ENCODE assay signal across 13 cellular contexts in genomic region chr3:110180733-110181132, GRCh38.
DNase-seq lines count a peak whose midpoint lies in the region; ATAC-seq, FAIRE-seq and TF ChIP-seq lines count a peak whose summit lies in the region.
"Had no signal": no experiment of that assay in that cellular context is flagged by ENCODE, and none has a peak within 500 bp of the region (broad histone marks: within the 10 kb centered on the region; RNA-seq: fewer than 3 reads in every experiment).

No MANE protein-coding gene starts in this region.

- H3K9me3 ChIP-seq in H9 (ENCODE audit: control insufficient read depth, low read depth, low read length), result no peaks in the 10 kb centered on the region
- no peaks in the 10 kb centered on the region for H3K9me3 ChIP-seq in thoracic aorta
- H3K9me3 ChIP-seq: adrenal gland had no signal

- H2BK12ac ChIP-seq in H9 (ENCODE audit: insufficient read length, low read depth, low read length), result no peak overlapping the region

- H3K18ac ChIP-seq in H9 (ENCODE audit: insufficient read length, low read depth, low read length), result no peak overlapping the region

- no peak for TF ChIP-seq POLR2A in GM12892 (IDR thresholded peaks at IDR 0.05; ENCODE audit: low read depth, low read length)

- H3K27ac Mint-ChIP-seq in H9, result peak overlapping the region in 2 of 3 experiments; percentile 37 to 41; a peak in 2 of 7 replicates
- H3K27ac Mint-ChIP-seq: WTC11 had no signal

- H3K27me3 Mint-ChIP-seq in H9 (ENCODE audit: low read depth), result no peaks in the 10 kb centered on the region

- no peak overlapping the region for H2AFZ ChIP-seq in H9 (ENCODE audit: low read length)

- H3K27ac ChIP-seq in H9 (ENCODE audit: insufficient read length, low read depth, low read length), result no peak overlapping the region
- peak overlapping the region; percentile 33 to 56 for H3K27ac ChIP-seq in thoracic aorta
- H3K27ac ChIP-seq: adrenal gland had no signal

- no peak overlapping the region for H3K4ac ChIP-seq in H9 (ENCODE audit: low read depth, low read length)

- no peaks in the 10 kb centered on the region for H3K9me3 Mint-ChIP-seq in H9
- H3K9me3 Mint-ChIP-seq: WTC11 had no signal

- no CpG with 5 or more reads among the region's 4 CpGs for WGBS in H9 (ENCODE audit: extremely low coverage, insufficient read length, low lambda C conversion rate)

- H3K23ac ChIP-seq in H9 (ENCODE audit: insufficient read length, low read depth, low read length), result no peak overlapping the region

- no peak overlapping the region for H4K91ac ChIP-seq in H9 (ENCODE audit: insufficient read length, low read depth, low read length)

- no peaks in the 10 kb centered on the region for H3K79me2 ChIP-seq in H9 (ENCODE audit: insufficient read depth, low read length)

- no peaks in the 10 kb centered on the region for H3K23me2 ChIP-seq in H9 (ENCODE audit: insufficient read length, low read depth, low read length, poor library complexity, severe bottlenecking)

- no peaks in the 10 kb centered on the region for H3K36me3 ChIP-seq in thoracic aorta
- H3K36me3 ChIP-seq: adrenal gland had no signal

- H4K8ac ChIP-seq in H9 (replicated peaks; ENCODE audit: insufficient read length, low read depth, low read length), result no peak overlapping the region

- H2AK5ac ChIP-seq in H9 (ENCODE audit: insufficient read length, low read length), result no peak overlapping the region

- no peak overlapping the region for H3K9ac ChIP-seq in H9 (ENCODE audit: extremely low read depth, insufficient read length, low read length)

- DNase-seq in H9, result no peak
- DNase-seq in cardiac fibroblast (ENCODE audit: low read depth in 2 of 2), result peak; percentile 54 to 84
- DNase-seq in left lobe of liver (ENCODE audit: low spot score), result peak; percentile 43
- DNase-seq in thoracic aorta (ENCODE audit: low spot score), result no peak
- DNase-seq in GM12892 (ENCODE audit: insufficient read length), result no peak
- no peak for DNase-seq in 8988T
- DNase-seq: adrenal gland; effector CD4-positive, alpha-beta T cell; NCI-H1417 treated with DMSO at 0.1 percent for 48 hours; NCI-H524 treated with DMSO at 0.1 percent for 48 hours; retina had no signal

- no peak overlapping the region for H2BK5ac ChIP-seq in H9 (ENCODE audit: insufficient read length, low read length)

- H3K36me3 Mint-ChIP-seq in H9 (ENCODE audit: insufficient read depth in 1 of 3, low read depth in 3 of 3), result no peaks in the 10 kb centered on the region
- H3K36me3 Mint-ChIP-seq: WTC11 had no signal

- H3K4me2 ChIP-seq in H9 (ENCODE audit: insufficient read depth, insufficient read length, low read length), result no peak overlapping the region

- H3K56ac ChIP-seq in H9 (ENCODE audit: insufficient read length, low read depth, low read length), result no peak overlapping the region

- H3T11ph ChIP-seq in H9 (ENCODE audit: low read length), result no peak overlapping the region

- H2BK20ac ChIP-seq in H9 (ENCODE audit: low read depth, low read length, poor library complexity, severe bottlenecking), result no peak overlapping the region

- ATAC-seq in left lobe of liver (peak; percentile 95), thoracic aorta (ENCODE audit: insufficient number of reproducible peaks, low FRiP score, low read depth) (no peak), HG02852 (IDR thresholded peaks at IDR 0.05; ENCODE audit: unreplicated experiment) (no peak)
- ATAC-seq: WTC11 had no signal

- H3K4me1 ChIP-seq in H9 (ENCODE audit: insufficient read depth, low read length) (no peaks in the 10 kb centered on the region), thoracic aorta (ENCODE audit: control insufficient read depth in 1 of 2, low read depth in 2 of 2) (peaks cover 9 to 29% of the 10 kb centered on the region in 2 donors)
- H3K4me1 ChIP-seq: adrenal gland had no signal

- H3K4me3 ChIP-seq in cardiac fibroblast (replicated peaks in 1 of 2; ENCODE audit: low read depth in 2 of 2, low read length in 2 of 2) (no peak overlapping the region), thoracic aorta (peak overlapping the region; percentile 46)
- H3K4me3 ChIP-seq: adrenal gland had no signal

- no peak overlapping the region for H4K5ac ChIP-seq in H9 (ENCODE audit: insufficient read length, low read depth, low read length)

- no peak for TF ChIP-seq CTCF in H9 (conservative IDR thresholded peaks at IDR 0.05)
- no peak for TF ChIP-seq CTCF in cardiac fibroblast (IDR thresholded peaks at IDR 0.05; ENCODE audit: low read depth, low read length)
- TF ChIP-seq CTCF in thoracic aorta (IDR thresholded peaks at IDR 0.05), result no peak

- no peak overlapping the region for H3K14ac ChIP-seq in H9 (ENCODE audit: insufficient read depth, low read length)

- no peaks in the 10 kb centered on the region for H3K79me1 ChIP-seq in H9 (ENCODE audit: insufficient read depth, low read depth, low read length, poor library complexity, severe bottlenecking)

- no peak overlapping the region for H2BK120ac ChIP-seq in H9 (ENCODE audit: low read depth, low read length, poor library complexity, severe bottlenecking)

- peaks cover 2 to 6% of the 10 kb centered on the region in 2 experiments; a peak in 2 of 4 replicates for H3K4me1 Mint-ChIP-seq in H9

- H3K4me3 Mint-ChIP-seq in H9, result no peak overlapping the region
- H3K4me3 Mint-ChIP-seq: WTC11 had no signal

- no peaks in the 10 kb centered on the region for H4K20me1 ChIP-seq in H9 (ENCODE audit: control insufficient read depth, insufficient read depth, insufficient read length)

- FAIRE-seq in GM12892 (lab: Jason Lieb, UNC), result no peak

- H3K27me3 ChIP-seq in H9 (ENCODE audit: insufficient read depth, low read length) (no peaks in the 10 kb centered on the region), thoracic aorta (replicated peaks; ENCODE audit: insufficient read depth) (no peaks in the 10 kb centered on the region)
- H3K27me3 ChIP-seq: adrenal gland had no signal

- no peak overlapping the region for H2BK15ac ChIP-seq in H9 (ENCODE audit: low read depth, low read length)

Comparison
In these comparisons a context has a peak if more than half of its experiments do, and no peak if none do; other contexts are left out.
1. DNase-seq: peak in cardiac fibroblast (2 of 2) and left lobe of liver (single experiment); none in H9 (single experiment), thoracic aorta (single experiment), GM12892 (single experiment) and 8988T (single experiment).